In the genomic region with DNA sequence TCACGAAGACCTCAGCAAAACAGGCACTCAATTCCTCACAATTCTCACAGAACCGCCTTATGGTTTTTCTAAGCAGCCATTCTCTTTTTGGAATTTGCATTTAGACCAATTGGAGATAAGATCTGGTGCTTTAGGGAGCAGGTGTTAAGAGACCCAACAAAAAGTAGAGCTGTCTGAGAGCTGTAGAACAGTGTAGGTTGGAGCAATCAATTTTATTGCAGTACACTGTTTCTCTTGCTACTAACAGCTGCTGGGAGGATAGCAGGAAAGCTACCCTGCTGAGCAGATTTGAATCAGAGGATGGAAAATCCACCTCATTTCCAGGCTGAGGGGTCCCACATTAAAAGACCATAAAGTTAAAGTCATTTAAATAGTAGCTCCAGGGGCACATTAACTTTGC, we compare ENCODE assay signal across 26 cellular contexts.
DNase-seq lines count a peak whose midpoint lies in the region; ATAC-seq and TF ChIP-seq lines count a peak whose summit lies in the region.
"Had no signal": no experiment of that assay in that cellular context is flagged by ENCODE, and none has a peak within 500 bp of the region (broad histone marks: within the 10 kb centered on the region; RNA-seq: fewer than 3 reads in every experiment).

No MANE protein-coding gene starts in this region.

- TF ChIP-seq CTCF in DND-41 (IDR thresholded peaks at IDR 0.05; ENCODE audit: borderline replicate concordance, extremely low read depth, low read length, poor library complexity, severe bottlenecking) (no peak), nephron (IDR thresholded peaks at IDR 0.05; ENCODE audit: unreplicated experiment in 3 of 3) (no peak), gastroesophageal sphincter (IDR thresholded peaks at IDR 0.05) (no peak)

- H3K9ac ChIP-seq in DND-41 (ENCODE audit: low read depth, low read length) (no peak overlapping the region), HUES64 (ENCODE audit: low read depth, low read length) (no peak overlapping the region)
- H3K9ac ChIP-seq: BLaER1 had no signal

- no peaks in the 10 kb centered on the region for H3K36me3 Mint-ChIP-seq in nephron (ENCODE audit: low read depth)
- H3K36me3 Mint-ChIP-seq: activated naive CD4-positive, alpha-beta T cell treated with anti-CD3 and anti-CD28 coated beads, Interleukin-2, amount 50 U/mL, for 24 hours; brain; stimulated activated naive B cell treated with anti-CD40 and anti-IgM and Interleukin-4, amounts not matched to agents 10 μg/mL and 1 μg/mL and 100 μg/mL, for 72 hours had no signal

- H3K4me3 ChIP-seq in DND-41 (ENCODE audit: low read depth in 1 of 2, low read length in 2 of 2) (no peak overlapping the region), HUES64 (ENCODE audit: low read length) (no peak overlapping the region), gastroesophageal sphincter (no peak overlapping the region)
- H3K4me3 ChIP-seq: BLaER1, psoas muscle had no signal

- DNase-seq in DND-41 (no peak), NCI-H748 (lab: John Stamatoyannopoulos, UW; ENCODE audit: unreplicated experiment) (peak; percentile 86)
- no peak for DNase-seq in activated CD8-positive, alpha-beta memory T cell treated with anti-CD3 and anti-CD28 coated beads, Interleukin-2, amount 50 U/mL, for 4 hours
- DNase-seq: activated CD4-positive, alpha-beta T cell treated with anti-CD3 and anti-CD28 coated beads for 4 hours; amniotic stem cell; DMS79; GOT3; head of caudate nucleus; NCI-H1930; NCI-H226; nucleus accumbens; psoas muscle; stimulated activated naive B cell treated with anti-CD40 and anti-IgM and Interleukin-4, amounts not matched to agents 10 μg/mL and 1 μg/mL and 100 μg/mL, for 72 hours; substantia nigra; T-helper 9 cell; trophoblast cell had no signal

- TF ChIP-seq POLR2A in gastroesophageal sphincter (IDR thresholded peaks at IDR 0.05) (no peak), GM18505 (IDR thresholded peaks at IDR 0.05; ENCODE audit: borderline replicate concordance, extremely low read depth, insufficient read depth, insufficient read length) (no peak)

- ATAC-seq in DND-41 (ENCODE audit: insufficient read depth, low read depth) (peak; percentile 48; the same call in 1 of the 3 replicates), GM21390 (IDR thresholded peaks at IDR 0.05; ENCODE audit: unreplicated experiment) (no peak), gastroesophageal sphincter (no peak), GM18505 (IDR thresholded peaks at IDR 0.05; ENCODE audit: unreplicated experiment) (no peak)
- ATAC-seq: esophagus mucosa; psoas muscle; stimulated activated naive B cell treated with anti-CD40 and anti-IgM and Interleukin-4, amounts not matched to agents 10 μg/mL and 1 μg/mL and 100 μg/mL, for 72 hours had no signal

- peak overlapping the region in 1 of 3 experiments; percentile 20 for H3K4me3 Mint-ChIP-seq in nephron
- H3K4me3 Mint-ChIP-seq: activated naive CD4-positive, alpha-beta T cell treated with anti-CD3 and anti-CD28 coated beads, Interleukin-2, amount 50 U/mL, for 24 hours; dendritic cell treated with granulocyte-macrophage colony-stimulating factor and Interleukin-4, amounts not matched to agents 40 ng/mL and 50 ng/mL, for 4 days; stimulated activated naive B cell treated with anti-CD40 and anti-IgM and Interleukin-4, amounts not matched to agents 10 μg/mL and 1 μg/mL and 100 μg/mL, for 72 hours had no signal

- H3K4me2 ChIP-seq in DND-41 (ENCODE audit: insufficient read depth, low read length): no peak overlapping the region
- H3K4me2 ChIP-seq: BLaER1 had no signal

- H3K27me3 Mint-ChIP-seq in nephron (ENCODE audit: low read depth): no peaks in the 10 kb centered on the region
- H3K27me3 Mint-ChIP-seq: activated naive CD4-positive, alpha-beta T cell treated with anti-CD3 and anti-CD28 coated beads, Interleukin-2, amount 50 U/mL, for 24 hours; brain; dendritic cell treated with granulocyte-macrophage colony-stimulating factor and Interleukin-4, amounts not matched to agents 40 ng/mL and 50 ng/mL, for 4 days; stimulated activated naive B cell treated with anti-CD40 and anti-IgM and Interleukin-4, amounts not matched to agents 10 μg/mL and 1 μg/mL and 100 μg/mL, for 72 hours had no signal

- 74% methylated on average over 2 of the region's 2 CpGs for WGBS in HUES64
- 89 to 100% methylated on average over 2 of the region's 2 CpGs for WGBS in gastroesophageal sphincter (ENCODE audit: low coverage in 1 of 2), 2 donors

- no peak overlapping the region for H2AFZ ChIP-seq in DND-41 (ENCODE audit: low read depth, low read length)

- H4K20me1 ChIP-seq in DND-41 (ENCODE audit: insufficient read depth, low read length): no peaks in the 10 kb centered on the region
- H4K20me1 ChIP-seq: BLaER1 had no signal

- no peaks in the 10 kb centered on the region for H3K27me3 ChIP-seq in DND-41 (ENCODE audit: insufficient read depth, low read length, poor library complexity)
- no peaks in the 10 kb centered on the region for H3K27me3 ChIP-seq in HUES64 (ENCODE audit: insufficient read depth, low read length)
- H3K27me3 ChIP-seq in gastroesophageal sphincter: no peaks in the 10 kb centered on the region
- H3K27me3 ChIP-seq: BLaER1 had no signal

- peak overlapping the region in 2 of 3 experiments; percentile 58 to 63 for H3K27ac Mint-ChIP-seq in nephron
- H3K27ac Mint-ChIP-seq: activated naive CD4-positive, alpha-beta T cell treated with anti-CD3 and anti-CD28 coated beads, Interleukin-2, amount 50 U/mL, for 24 hours; dendritic cell treated with granulocyte-macrophage colony-stimulating factor and Interleukin-4, amounts not matched to agents 40 ng/mL and 50 ng/mL, for 4 days; stimulated activated naive B cell treated with anti-CD40 and anti-IgM and Interleukin-4, amounts not matched to agents 10 μg/mL and 1 μg/mL and 100 μg/mL, for 72 hours had no signal

- no peak for TF ChIP-seq EP300 in gastroesophageal sphincter (IDR thresholded peaks at IDR 0.05)

- H3K4me1 ChIP-seq in DND-41 (ENCODE audit: insufficient read depth, low read length): no peaks in the 10 kb centered on the region
- peaks cover 48% of the 10 kb centered on the region for H3K4me1 ChIP-seq in HUES64 (ENCODE audit: insufficient read depth, low read length)
- H3K4me1 ChIP-seq in gastroesophageal sphincter: no peaks in the 10 kb centered on the region
- H3K4me1 ChIP-seq: BLaER1, psoas muscle had no signal

- no peak overlapping the region for H3K27ac ChIP-seq in DND-41 (ENCODE audit: low read length)
- 0 out of 2 replicates have a peak overlapping the region, but pooled peaks have one; percentile 30 for H3K27ac ChIP-seq in HUES64 (ENCODE audit: low read depth, low read length)
- no peak overlapping the region for H3K27ac ChIP-seq in gastroesophageal sphincter
- H3K27ac ChIP-seq: BLaER1, psoas muscle had no signal

- H3K9me3 ChIP-seq in DND-41 (ENCODE audit: insufficient read depth, low read length, severe bottlenecking) (no peaks in the 10 kb centered on the region), HUES64 (ENCODE audit: insufficient read depth, low read depth, low read length) (peaks cover 4% of the 10 kb centered on the region; the same call in 1 of the 2 replicates), gastroesophageal sphincter (no peaks in the 10 kb centered on the region)
- H3K9me3 ChIP-seq: BLaER1, psoas muscle had no signal

- no peaks in the 10 kb centered on the region for H3K9me3 Mint-ChIP-seq in nephron
- H3K9me3 Mint-ChIP-seq: dendritic cell treated with granulocyte-macrophage colony-stimulating factor and Interleukin-4, amounts not matched to agents 40 ng/mL and 50 ng/mL, for 4 days had no signal

- peaks cover 39% of the 10 kb centered on the region for H3K4me1 Mint-ChIP-seq in nephron
- H3K4me1 Mint-ChIP-seq: activated naive CD4-positive, alpha-beta T cell treated with anti-CD3 and anti-CD28 coated beads, Interleukin-2, amount 50 U/mL, for 24 hours; stimulated activated naive B cell treated with anti-CD40 and anti-IgM and Interleukin-4, amounts not matched to agents 10 μg/mL and 1 μg/mL and 100 μg/mL, for 72 hours had no signal

- H3K79me2 ChIP-seq in DND-41 (ENCODE audit: insufficient read depth, low read length): no peaks in the 10 kb centered on the region

- H3K36me3 ChIP-seq in DND-41 (ENCODE audit: insufficient read depth, low read length) (no peaks in the 10 kb centered on the region), HUES64 (ENCODE audit: insufficient read depth, low read length) (no peaks in the 10 kb centered on the region), gastroesophageal sphincter (no peaks in the 10 kb centered on the region)
- H3K36me3 ChIP-seq: BLaER1 had no signal
